Comparison of ENCODE assay signal across 33 cellular contexts in the genomic region with DNA sequence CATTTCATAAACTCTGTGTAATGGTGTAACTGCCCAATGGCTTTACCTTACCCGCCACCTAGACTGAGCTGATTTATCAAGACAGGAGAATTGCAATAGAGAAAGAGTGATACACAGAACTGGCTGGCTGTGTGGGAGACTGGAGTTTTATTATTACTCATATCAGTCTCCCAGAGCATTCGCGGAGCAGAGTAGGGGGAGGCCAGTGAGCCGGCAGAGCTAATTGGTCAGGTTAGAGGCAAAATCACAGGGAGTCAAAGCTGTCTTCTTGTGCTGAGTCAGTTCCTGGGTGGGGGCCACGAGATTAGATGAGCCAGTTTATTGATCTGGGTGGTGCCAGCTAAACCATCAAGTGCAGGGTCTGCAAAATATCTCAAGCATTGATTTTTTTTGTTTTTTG. TPM values are rescaled to one million over a fixed set of nuclear protein-coding genes. Genes with fewer than 3 reads are reported as not detected.
"Had no signal": no experiment of that assay in that cellular context is flagged by ENCODE, and none has a peak within 500 bp of the region (broad histone marks: within the 10 kb centered on the region; RNA-seq: fewer than 3 reads in every experiment).

No MANE protein-coding gene starts in this region.

- H3K27ac ChIP-seq: adrenal gland, body of pancreas, epithelial cell of prostate, esophagus squamous epithelium, heart right ventricle, parathyroid adenoma, psoas muscle, sigmoid colon, thoracic aorta had no signal

- ATAC-seq: activated CD8-positive, alpha-beta memory T cell treated with anti-CD3 and anti-CD28 coated beads, Interleukin-2, amount 10 ng/mL, durations not matched to agents 7 days and 5 days; body of pancreas; heart right ventricle; naive thymus-derived CD4-positive, alpha-beta T cell; psoas muscle had no signal

- H3K36me3 ChIP-seq: adrenal gland, esophagus squamous epithelium, heart right ventricle, sigmoid colon, thoracic aorta had no signal

- H3K27me3 Mint-ChIP-seq: activated CD8-positive, alpha-beta memory T cell treated with anti-CD3 and anti-CD28 coated beads, Interleukin-2, amount 10 ng/mL, durations not matched to agents 7 days and 5 days; activated naive CD8-positive, alpha-beta T cell treated with anti-CD3 and anti-CD28 coated beads for 36 hours; memory B cell; naive thymus-derived CD4-positive, alpha-beta T cell had no signal

- H3K36me3 Mint-ChIP-seq: activated CD8-positive, alpha-beta memory T cell treated with anti-CD3 and anti-CD28 coated beads, Interleukin-2, amount 10 ng/mL, durations not matched to agents 7 days and 5 days; activated naive CD8-positive, alpha-beta T cell treated with anti-CD3 and anti-CD28 coated beads for 36 hours; memory B cell; naive thymus-derived CD4-positive, alpha-beta T cell had no signal

- H3K27ac Mint-ChIP-seq: activated CD8-positive, alpha-beta memory T cell treated with anti-CD3 and anti-CD28 coated beads, Interleukin-2, amount 10 ng/mL, durations not matched to agents 7 days and 5 days; activated naive CD8-positive, alpha-beta T cell treated with anti-CD3 and anti-CD28 coated beads for 36 hours; memory B cell; naive thymus-derived CD4-positive, alpha-beta T cell had no signal

- H3K4me3 Mint-ChIP-seq: activated CD8-positive, alpha-beta memory T cell treated with anti-CD3 and anti-CD28 coated beads, Interleukin-2, amount 10 ng/mL, durations not matched to agents 7 days and 5 days; activated naive CD8-positive, alpha-beta T cell treated with anti-CD3 and anti-CD28 coated beads for 36 hours; memory B cell had no signal

- H3K4me3 ChIP-seq: adrenal gland, body of pancreas, esophagus squamous epithelium, heart right ventricle, psoas muscle, sigmoid colon, thoracic aorta had no signal

- H2AFZ ChIP-seq: parathyroid adenoma had no signal

- H3K27me3 ChIP-seq: adrenal gland, body of pancreas, esophagus squamous epithelium, heart right ventricle, sigmoid colon had no signal

- H3K9me3 ChIP-seq: adrenal gland, body of pancreas, psoas muscle, sigmoid colon, thoracic aorta had no signal

- H3K9me3 Mint-ChIP-seq: activated naive CD8-positive, alpha-beta T cell treated with anti-CD3 and anti-CD28 coated beads for 36 hours had no signal

- H3K4me1 Mint-ChIP-seq: activated CD8-positive, alpha-beta memory T cell treated with anti-CD3 and anti-CD28 coated beads, Interleukin-2, amount 10 ng/mL, durations not matched to agents 7 days and 5 days; memory B cell; naive thymus-derived CD4-positive, alpha-beta T cell had no signal

- DNase-seq: activated CD4-positive, alpha-beta T cell treated with anti-CD3 and anti-CD28 coated beads for 4 hours; activated CD4-positive, alpha-beta T cell treated with anti-CD3 and anti-CD28 coated beads, Interleukin-2, amount 50 U/mL, for 48 hours; activated CD4-positive, CD25-positive, alpha-beta regulatory T cell; activated CD8-positive, alpha-beta memory T cell treated with anti-CD3 and anti-CD28 coated beads, Interleukin-2, amount 10 ng/mL, durations not matched to agents 7 days and 5 days; activated gamma-delta T cell treated with Interleukin-2 at 50 U/mL for 16 hours; activated naive CD8-positive, alpha-beta T cell treated with anti-CD3 and anti-CD28 coated beads for 36 hours; adrenal gland; aorta; body of pancreas; dermis blood vessel endothelial cell; effector CD4-positive, alpha-beta T cell; esophagus squamous epithelium; foreskin melanocyte; heart right ventricle; midbrain; naive thymus-derived CD4-positive, alpha-beta T cell; nucleus accumbens; psoas muscle; sigmoid colon; small intestine; stimulated activated CD4-positive, alpha-beta T cell treated with anti-CD3 and anti-CD28 coated beads, Interleukin-15, amount 100 ng/mL, for 24 hours; stimulated activated CD4-positive, alpha-beta T cell treated with anti-CD3 and anti-CD28 coated beads, Interleukin-2, amount 100 ng/mL, for 24 hours; stimulated activated naive CD4-positive, alpha-beta T cell treated with Interleukin-2 at 50 U/mL for 16 hours; trophoblast cell had no signal

- H3K4me1 ChIP-seq: adrenal gland, body of pancreas, esophagus squamous epithelium, heart right ventricle, parathyroid adenoma, psoas muscle, sigmoid colon had no signal

- H3K79me2 ChIP-seq: parathyroid adenoma had no signal

RNA-seq across cellular contexts. Expression of gene SLITRK1, which starts 23.4 kb away (rescaled TPM):
- total RNA-seq: activated CD8-positive, alpha-beta memory T cell treated with anti-CD3 and anti-CD28 coated beads, Interleukin-2, amount 10 ng/mL, durations not matched to agents 7 days and 5 days; activated naive CD8-positive, alpha-beta T cell treated with anti-CD3 and anti-CD28 coated beads for 36 hours; dermis blood vessel endothelial cell; esophagus squamous epithelium; glomerular endothelial cell; heart right ventricle; kidney epithelial cell; lower leg skin; naive thymus-derived CD4-positive, alpha-beta T cell; psoas muscle; subcutaneous adipose tissue; T-helper 1 cell treated with Interleukin-12 subunit alpha and Interleukin-12 subunit beta and Interleukin-4 antibody, amounts not matched to agents 30 ng/mL and 1 ng/mL, for 36 hours; thoracic aorta had no signal
